7 cellular contexts compared by ENCODE assay signal in genomic region chr12:133038310-133038709, GRCh38. TPM values are rescaled to one million over a fixed set of nuclear protein-coding genes. Genes with fewer than 3 reads are reported as not detected.
DNase-seq lines count a peak whose midpoint lies in the region; ATAC-seq, FAIRE-seq and TF ChIP-seq lines count a peak whose summit lies in the region.

No MANE protein-coding gene starts in this region.

- ATAC-seq in GM23338 = no peak
- no peak for ATAC-seq in gastrocnemius medialis
- ATAC-seq in HG02970 (IDR thresholded peaks at IDR 0.05; ENCODE audit: low FRiP score, unreplicated experiment) = no peak

- TF ChIP-seq POLR2A in gastrocnemius medialis (IDR thresholded peaks at IDR 0.05) = no peak

- in situ Hi-C loops in gastrocnemius medialis (cut with MboI; ENCODE audit: low sequenced_read_pairs in 4 of 4) = loop anchor here in 1 of 4 donors (5.0 kb wide), 1 partner anchor 51 kb away; the partner anchor contains the start of gene ZNF26

- H3K4me1 ChIP-seq in GM23338 (ENCODE audit: insufficient read depth) = peaks cover 4% of the 10 kb centered on the region; the same call in 1 of the 2 replicates
- no peaks in the 10 kb centered on the region for H3K4me1 ChIP-seq in fibroblast of lung (ENCODE audit: control insufficient read depth, extremely low read depth, insufficient read depth, low read length)
- peaks cover 11 to 12% of the 10 kb centered on the region in 2 donors for H3K4me1 ChIP-seq in gastrocnemius medialis

- H3K79me2 ChIP-seq in GM23338 (replicated peaks; ENCODE audit: insufficient read depth) (peaks cover 55% of the 10 kb centered on the region), fibroblast of lung (ENCODE audit: control insufficient read depth, insufficient read depth, low read length) (peaks cover 27% of the 10 kb centered on the region)

- H3K4me2 ChIP-seq in GM23338 (peak overlapping the region; percentile 79), fibroblast of lung (ENCODE audit: extremely low read depth, insufficient read depth, low read length) (peak overlapping the region; percentile 79)

- no peak overlapping the region for H3K27ac ChIP-seq in GM23338 (ENCODE audit: low read depth)
- H3K27ac ChIP-seq in fibroblast of lung (ENCODE audit: insufficient read depth, low read length) = no peak overlapping the region
- peak overlapping the region; percentile 83 to 97 (median 91) for H3K27ac ChIP-seq in gastrocnemius medialis

- H3K27me3 ChIP-seq in GM23338 (ENCODE audit: insufficient read depth) (no peaks in the 10 kb centered on the region), fibroblast of lung (ENCODE audit: control insufficient read depth, insufficient read depth, low read length) (no peaks in the 10 kb centered on the region), gastrocnemius medialis (no peaks in the 10 kb centered on the region)

- DNase-seq in GM23338 (ENCODE audit: low spot score) (no peak), SK-N-DZ (ENCODE audit: low spot score) (peak; percentile 44), fibroblast of lung (ENCODE audit: low read depth in 2 of 2) (no peak), gastrocnemius medialis (no peak), NCI-H1092 (lab: John Stamatoyannopoulos, UW) (no peak), RCC 7860 (ENCODE audit: low spot score) (no peak)

- H3K36me3 ChIP-seq in GM23338 (ENCODE audit: insufficient read depth) (peaks cover 19% of the 10 kb centered on the region), fibroblast of lung (ENCODE audit: control insufficient read depth, insufficient read depth, low read length) (no peaks in the 10 kb centered on the region), gastrocnemius medialis (peaks cover 14 to 48% of the 10 kb centered on the region in 2 donors)

- H2AFZ ChIP-seq in GM23338 (no peak overlapping the region), fibroblast of lung (ENCODE audit: low read length) (no peak overlapping the region)

- H3K27ac Mint-ChIP-seq in GM23338 = no peak overlapping the region; the same call in 1 of the 2 replicates

- no peak for FAIRE-seq in RCC 7860 (lab: Jason Lieb, UNC)

- peaks cover 59% of the 10 kb centered on the region for H3K36me3 Mint-ChIP-seq in GM23338 (ENCODE audit: low read depth)

- H3K4me3 Mint-ChIP-seq in GM23338 = peak overlapping the region; percentile 94

- H4K20me1 ChIP-seq in GM23338 (replicated peaks; ENCODE audit: insufficient read depth) = no peaks in the 10 kb centered on the region
- H4K20me1 ChIP-seq in fibroblast of lung (ENCODE audit: control insufficient read depth, extremely low read depth, insufficient read depth, low read length) = no peaks in the 10 kb centered on the region

- no peak for TF ChIP-seq CTCF in GM23338 (conservative IDR thresholded peaks at IDR 0.05; ENCODE audit: low read depth in 2 of 2)
- no peak for TF ChIP-seq CTCF in fibroblast of lung (conservative IDR thresholded peaks at IDR 0.05 in 1 of 2, IDR thresholded peaks at IDR 0.05 in 1 of 2; ENCODE audit: low read depth in 1 of 2, low read length in 2 of 2)
- no peak for TF ChIP-seq CTCF in gastrocnemius medialis (IDR thresholded peaks at IDR 0.05 in 4 of 5, conservative IDR thresholded peaks at IDR 0.05 in 1 of 5)

- no peaks in the 10 kb centered on the region for H3F3A ChIP-seq in GM23338 (replicated peaks; ENCODE audit: low read depth)

- H3K27me3 Mint-ChIP-seq in GM23338 (ENCODE audit: insufficient read depth, low read depth, poor library complexity) = peaks cover 6% of the 10 kb centered on the region

- intact Hi-C loops in gastrocnemius medialis (cut with DNase I; ENCODE audit: low total_unique reads) = no loop called here

- H3K9ac ChIP-seq in fibroblast of lung (ENCODE audit: insufficient read depth, low read length) = no peak overlapping the region

- 0 out of 2 replicates have a peak, but pooled peaks cover 4% of the 10 kb centered on the region for H3K9me2 ChIP-seq in GM23338 (ENCODE audit: insufficient read depth)

- H3K4me1 Mint-ChIP-seq in GM23338 = peaks cover 3% of the 10 kb centered on the region; the same call in 1 of the 3 replicates

- peak overlapping the region; percentile 68 for H3K4me3 ChIP-seq in GM23338
- peak overlapping the region; percentile 71 to 90 (median 82) for H3K4me3 ChIP-seq in fibroblast of lung (replicated peaks in 1 of 4; ENCODE audit: control extremely low read depth in 1 of 4, insufficient read depth in 1 of 4, low read depth in 3 of 4, low read length in 4 of 4)
- peak overlapping the region; percentile 74 to 90 (median 80) for H3K4me3 ChIP-seq in gastrocnemius medialis

- peaks cover 84% of the 10 kb centered on the region for H3K9me3 Mint-ChIP-seq in GM23338

- peaks cover 4% of the 10 kb centered on the region for H3K9me3 ChIP-seq in fibroblast of lung (ENCODE audit: control insufficient read depth, insufficient read depth, low read depth, low read length)
- H3K9me3 ChIP-seq in gastrocnemius medialis = peaks cover 4 to 66% (median 14%) of the 10 kb centered on the region in 3 donors

TF ChIP-seq in GM23338, 12 proteins besides CTCF, POLR2A, EP300 and RAD21:
- no peak for TF ChIP-seq ZNF114 (CRISPR knock-in tag; IDR thresholded peaks at IDR 0.05)
- TF ChIP-seq NANOG (IDR thresholded peaks at IDR 0.05; ENCODE audit: borderline replicate concordance) = no peak
- TF ChIP-seq POLR2AphosphoS5 (IDR thresholded peaks at IDR 0.05; ENCODE audit: low read depth) = no peak
- no peak for TF ChIP-seq ZNF331 (CRISPR knock-in tag; IDR thresholded peaks at IDR 0.05; ENCODE audit: low read depth)
- no peak for TF ChIP-seq ETS1 (IDR thresholded peaks at IDR 0.05)
- no peak for TF ChIP-seq EZH2 (IDR thresholded peaks at IDR 0.05; ENCODE audit: low read depth, unreplicated experiment)

RNA-seq across cellular contexts. Expression of gene ZNF84, which starts 1.0 kb away (rescaled TPM):
- 36.3 and 46.6 TPM in 2 replicates for total RNA-seq in GM23338 (2014; rRNA removed; shearing (Covaris generic))
- polyA plus RNA-seq in GM23338 (2016; fragmentation: Nextera tagmentation; extraction: Ambion mirVana) (15.0 and 21.1 TPM in 2 replicates), fibroblast of lung (13.0 and 17.9 TPM in 2 replicates)
- 61.7 and 67.4 TPM in 2 replicates for polyA plus RNA-seq in SK-N-DZ (2014; cell fraction: cytosol; rRNA removed)
- polyA plus RNA-seq in SK-N-DZ (2014; cell fraction: nucleus; rRNA removed) = 121 and 140 TPM in 2 replicates
- total RNA-seq in fibroblast of lung (25.4 and 27.2 TPM in 2 replicates), gastrocnemius medialis (10 to 100 TPM in 2 of 4 donors, 1 to 10 TPM in 2; 5.3 to 20.9 (median 13.5) TPM)
- polyA plus RNA-seq in fibroblast of lung (2012) = 10.2 and 14.8 TPM in 2 replicates
- polyA minus RNA-seq in fibroblast of lung (ENCODE audit: low replicate concordance) = 1.2 and 2.0 TPM in 2 replicates

RNA-seq across cellular contexts. Expression of gene ZNF140, which starts 42.4 kb away (rescaled TPM):
- 11.0 and 15.4 TPM in 2 replicates for total RNA-seq in GM23338 (2014; rRNA removed; shearing (Covaris generic))
- polyA plus RNA-seq in GM23338 (2016; fragmentation: Nextera tagmentation; extraction: Ambion mirVana) (13.4 and 16.2 TPM in 2 replicates), fibroblast of lung (15.6 and 17.4 TPM in 2 replicates)
- 22.1 and 24.3 TPM in 2 replicates for polyA plus RNA-seq in SK-N-DZ (2014; cell fraction: cytosol; rRNA removed)
- polyA plus RNA-seq in SK-N-DZ (2014; cell fraction: nucleus; rRNA removed) = 22.6 and 24.0 TPM in 2 replicates
- total RNA-seq in fibroblast of lung (38.0 and 54.8 TPM in 2 replicates), gastrocnemius medialis (10 to 100 TPM in 2 of 4 donors, 1 to 10 TPM in 2; 5.4 to 14.5 (median 9.0) TPM)
- 9.3 and 11.5 TPM in 2 replicates for polyA plus RNA-seq in fibroblast of lung (2012)
- polyA minus RNA-seq in fibroblast of lung (ENCODE audit: low replicate concordance) = 6.2 and 11.5 TPM in 2 replicates

RNA-seq across cellular contexts. Expression of gene ZNF26, which starts 52.1 kb away (rescaled TPM):
- total RNA-seq in GM23338 (2014; rRNA removed; shearing (Covaris generic)) = 12.4 and 18.9 TPM in 2 replicates
- polyA plus RNA-seq in GM23338 (2016; fragmentation: Nextera tagmentation; extraction: Ambion mirVana) (2.5 and 4.8 TPM in 2 replicates), fibroblast of lung (3.7 and 4.9 TPM in 2 replicates)
- 10.9 and 19.2 TPM in 2 replicates for polyA plus RNA-seq in SK-N-DZ (2014; cell fraction: cytosol; rRNA removed)
- polyA plus RNA-seq in SK-N-DZ (2014; cell fraction: nucleus; rRNA removed) = 18.5 and 27.8 TPM in 2 replicates
- total RNA-seq in fibroblast of lung (9.4 and 12.8 TPM in 2 replicates), gastrocnemius medialis (10 to 100 TPM in 1 of 4 donors, 1 to 10 TPM in 3; 1.2 to 12.3 (median 2.6) TPM)
- 4.3 and 4.9 TPM in 2 replicates for polyA plus RNA-seq in fibroblast of lung (2012)
- polyA minus RNA-seq in fibroblast of lung (ENCODE audit: low replicate concordance) = 1.3 and 3.7 TPM in 2 replicates

Comparison
In these comparisons a context has a peak if more than half of its experiments do, and no peak if none do; other contexts are left out.
1. H3K27ac ChIP-seq: peak in gastrocnemius medialis (4 of 4); none in GM23338 (single experiment) and fibroblast of lung (single experiment).
2. Peak in every context shown above with its lines, with median percentiles within 50 percentile points of each other: H3K4me3 ChIP-seq.